ENCODE assay signal across 24 cellular contexts in the genomic region with DNA sequence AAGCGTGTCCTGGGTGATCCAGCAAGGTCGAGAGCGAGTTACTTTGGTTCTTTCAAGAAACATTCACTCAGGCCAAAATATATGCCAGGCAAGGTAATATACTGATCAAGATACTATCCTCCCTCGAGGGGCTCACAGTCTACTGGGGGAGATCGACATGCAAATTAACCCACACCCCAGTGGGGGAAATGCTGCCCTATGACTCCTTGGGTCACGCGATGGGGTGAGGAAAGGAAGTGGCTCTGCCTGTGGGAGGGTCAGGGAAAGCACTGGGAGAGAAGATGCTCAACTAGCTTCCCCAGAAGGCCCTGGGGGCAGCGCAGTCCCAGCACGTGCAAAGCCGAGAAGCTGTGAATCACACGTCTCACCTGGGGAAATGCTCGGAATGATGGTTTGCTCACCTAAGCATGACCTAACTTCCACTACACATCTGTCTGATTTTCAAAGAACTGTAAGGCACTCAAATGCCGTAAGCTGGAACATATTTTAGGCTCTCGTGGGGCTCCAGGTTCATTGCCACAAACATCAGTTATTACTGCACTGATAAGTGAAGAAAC.
"Had no signal": no experiment of that assay in that cellular context is flagged by ENCODE, and none has a peak within 500 bp of the region (broad histone marks: within the 10 kb centered on the region; RNA-seq: fewer than 3 reads in every experiment).

No MANE protein-coding gene starts in this region.

- ATAC-seq: mucosa of descending colon; naive thymus-derived CD4-positive, alpha-beta T cell; pancreas; right cardiac atrium; sciatic nerve; stimulated activated naive B cell treated with anti-CD40 and anti-IgM and Interleukin-4, amounts not matched to agents 10 μg/mL and 1 μg/mL and 100 μg/mL, for 72 hours had no signal

- H3K36me3 ChIP-seq: left ventricle myocardium inferior, pancreas, prostate gland, tibial nerve, upper lobe of left lung, vagina had no signal

- H3K27ac ChIP-seq: left ventricle myocardium inferior, pancreas, prostate gland, skin epidermis, tibial nerve, upper lobe of left lung, vagina had no signal

- H3K27me3 ChIP-seq: pancreas, tibial nerve, upper lobe of left lung, vagina had no signal

- DNase-seq: hypothalamus; immature natural killer cell; kidney; left ventricle myocardium inferior; midbrain; mucosa of descending colon; naive thymus-derived CD4-positive, alpha-beta T cell; nucleus accumbens; pancreas; posterior cingulate gyrus; retina; right cardiac atrium; stimulated activated CD4-positive, alpha-beta T cell treated with anti-CD3 and anti-CD28 coated beads, Interleukin-12 subunit alpha, Interleukin-12 subunit beta, amount 100 ng/mL, for 4 hours; stimulated activated CD4-positive, alpha-beta T cell treated with anti-CD3 and anti-CD28 coated beads, Interleukin-15, amount 100 ng/mL, for 24 hours; stimulated activated CD4-positive, alpha-beta T cell treated with anti-CD3 and anti-CD28 coated beads, Interleukin-2, amount 100 ng/mL, for 24 hours; stimulated activated CD4-positive, alpha-beta T cell treated with anti-CD3 and anti-CD28 coated beads, Interleukin-4, amount 100 ng/mL, for 1 hour; stimulated activated naive B cell treated with anti-CD40 and anti-IgM and Interleukin-4, amounts not matched to agents 10 μg/mL and 1 μg/mL and 100 μg/mL, for 72 hours; substantia nigra; upper lobe of left lung had no signal

- H3K4me1 ChIP-seq: left ventricle myocardium inferior, pancreas, prostate gland, tibial nerve, upper lobe of left lung, vagina had no signal

- H3K9me3 ChIP-seq: left ventricle myocardium inferior, mucosa of descending colon, pancreas, prostate gland, tibial nerve, upper lobe of left lung, vagina had no signal

- H3K4me3 ChIP-seq: left ventricle myocardium inferior, mucosa of descending colon, pancreas, prostate gland, skin epidermis, tibial nerve, upper lobe of left lung, vagina had no signal
